8 cellular contexts compared by ENCODE assay signal in genomic region chr20:45293041-45294002, GRCh38. TPM values are rescaled to one million over a fixed set of nuclear protein-coding genes. Genes with fewer than 3 reads are reported as not detected.
DNase-seq lines count a peak whose midpoint lies in the region; ATAC-seq and TF ChIP-seq lines count a peak whose summit lies in the region.

No MANE protein-coding gene starts in this region.

- H3K27me3 Mint-ChIP-seq in natural killer cell (ENCODE audit: low read depth in 2 of 2), result peaks cover 25 to 41% of the 10 kb centered on the region in 2 donors
- H3K27me3 Mint-ChIP-seq in stimulated activated naive B cell treated with anti-CD40 and anti-IgM and Interleukin-4, amounts not matched to agents 10 μg/mL and 1 μg/mL and 100 μg/mL, for 72 hours, result peaks cover 38 to 61% of the 10 kb centered on the region in 2 donors

- no peaks in the 10 kb centered on the region for H3K9me3 Mint-ChIP-seq in natural killer cell
- no peaks in the 10 kb centered on the region for H3K9me3 Mint-ChIP-seq in stimulated activated naive B cell treated with anti-CD40 and anti-IgM and Interleukin-4, amounts not matched to agents 10 μg/mL and 1 μg/mL and 100 μg/mL, for 72 hours

- H3K9ac ChIP-seq in PC-3 (ENCODE audit: low read length), result peak overlapping the region; percentile 74

- intact Hi-C loops in PC-3 (cut with micrococcal nuclease) (loop anchor here (5.0 kb wide), 2 partner anchors 106 to 381 kb away; partner anchors contain the start of gene PABPC1L), natural killer cell (cut with micrococcal nuclease) (loop anchor here (10.0 kb wide), 2 partner anchors 61 to 609 kb away; no protein-coding TSS in a partner anchor)

- H3K79me2 ChIP-seq in PC-3 (ENCODE audit: low read length), result no peaks in the 10 kb centered on the region

- CTCF ChIA-PET in PC-3 (lab: Charles Lee), result interaction anchor here (0.5 to 2.4 kb wide), 22 partner anchors 9 to 408 kb away, joined by 3 to 22 read pairs (median 4); partner anchors contain the start of genes SYS1 and YWHAB

- no peaks in the 10 kb centered on the region for H3K9me3 ChIP-seq in PC-3 (ENCODE audit: low read length)

- peak overlapping the region; percentile 87 for H3K4me2 ChIP-seq in PC-3 (ENCODE audit: low read length)

- peak overlapping the region; percentile 70 for H3K4me3 ChIP-seq in PC-3 (ENCODE audit: low read length)

- H3K27me3 ChIP-seq in PC-3 (ENCODE audit: low read length), result no peaks in the 10 kb centered on the region

- ATAC-seq in PC-3 (peak; percentile 78), natural killer cell (peak; percentile 91 to 93 (median 93)), HG03378 (IDR thresholded peaks at IDR 0.05; ENCODE audit: unreplicated experiment) (no peak)
- ATAC-seq in stimulated activated naive B cell treated with anti-CD40 and anti-IgM and Interleukin-4, amounts not matched to agents 10 μg/mL and 1 μg/mL and 100 μg/mL, for 72 hours (replicated peaks), result peak; percentile 85 to 88

- peak; percentile 90 for TF ChIP-seq CTCF in PC-3 (conservative IDR thresholded peaks at IDR 0.05; ENCODE audit: low read depth, low read length)
- peak; percentile 83 for TF ChIP-seq CTCF in natural killer cell (IDR thresholded peaks at IDR 0.05)

- H3K4me3 Mint-ChIP-seq in natural killer cell, result peak overlapping the region; percentile 80
- peak overlapping the region; percentile 82 for H3K4me3 Mint-ChIP-seq in stimulated activated naive B cell treated with anti-CD40 and anti-IgM and Interleukin-4, amounts not matched to agents 10 μg/mL and 1 μg/mL and 100 μg/mL, for 72 hours

- no peak overlapping the region for H3K27ac ChIP-seq in PC-3 (ENCODE audit: low read length)

- DNase-seq in G401 (ENCODE audit: low spot score), result peak; percentile 34
- peak; percentile 84 for DNase-seq in HS-5 (ENCODE audit: low read depth)
- DNase-seq in PC-3, result peak; percentile 90
- DNase-seq in activated T-helper 1 cell treated with anti-CD3 and anti-CD28 coated beads, Interleukin-2, amount 50 U/mL, for 16 hours (ENCODE audit: low read depth in 1 of 2, low spot score in 1 of 2), result peak; percentile 66 to 76
- DNase-seq in fibroblast of peridontal ligament (ENCODE audit: extremely low read depth), result peak; percentile 64
- DNase-seq in natural killer cell, result peak; percentile 75
- peak; percentile 72 for DNase-seq in stimulated activated naive B cell treated with anti-CD40 and anti-IgM and Interleukin-4, amounts not matched to agents 10 μg/mL and 1 μg/mL and 100 μg/mL, for 72 hours

- H3K9me2 ChIP-seq in PC-3 (replicated peaks; ENCODE audit: low read length), result no peaks in the 10 kb centered on the region

- H4K20me1 ChIP-seq in PC-3 (ENCODE audit: low read length), result no peaks in the 10 kb centered on the region

- H3K36me3 ChIP-seq in PC-3 (ENCODE audit: low read depth, low read length), result no peaks in the 10 kb centered on the region

- H3F3A ChIP-seq in PC-3 (ENCODE audit: low read length, unreplicated experiment), result no peaks in the 10 kb centered on the region

- peaks cover 15 to 25% of the 10 kb centered on the region in 2 donors for H3K4me1 Mint-ChIP-seq in natural killer cell
- H3K4me1 Mint-ChIP-seq in stimulated activated naive B cell treated with anti-CD40 and anti-IgM and Interleukin-4, amounts not matched to agents 10 μg/mL and 1 μg/mL and 100 μg/mL, for 72 hours, result peaks cover 14 to 26% of the 10 kb centered on the region in 2 donors

- H3K4me1 ChIP-seq in PC-3 (ENCODE audit: insufficient read depth, low read length), result peaks cover 6% of the 10 kb centered on the region

- POLR2A ChIA-PET in PC-3 (lab: Charles Lee; ENCODE audit: unreplicated experiment), result interaction anchor here (0.6 kb wide), 1 partner anchor 166 kb away, joined by 3 read pairs; no protein-coding TSS in a partner anchor

- no peaks in the 10 kb centered on the region for H3K36me3 Mint-ChIP-seq in natural killer cell
- no peaks in the 10 kb centered on the region for H3K36me3 Mint-ChIP-seq in stimulated activated naive B cell treated with anti-CD40 and anti-IgM and Interleukin-4, amounts not matched to agents 10 μg/mL and 1 μg/mL and 100 μg/mL, for 72 hours

- H2AFZ ChIP-seq in PC-3 (ENCODE audit: low read length), result peak overlapping the region; percentile 90

- BruUV-seq in PC-3 (replicated peaks; lab: Mats Ljungman, UMichigan), result TSS peak; percentile 64

- in situ Hi-C loops in G401 (cut with HindIII; ENCODE audit: low sequenced_read_pairs), result no loop called here

- H3K27ac Mint-ChIP-seq in natural killer cell, result no peak overlapping the region
- peak overlapping the region; percentile 75 for H3K27ac Mint-ChIP-seq in stimulated activated naive B cell treated with anti-CD40 and anti-IgM and Interleukin-4, amounts not matched to agents 10 μg/mL and 1 μg/mL and 100 μg/mL, for 72 hours

RNA-seq across cellular contexts. Expression of gene RBPJL, which starts 13.3 kb away (rescaled TPM):
- total RNA-seq in G401 (2014; rRNA removed; shearing (Covaris generic)), result not detected in 2 replicates
- total RNA-seq in PC-3 (2014; rRNA removed) (not detected in 2 replicates), natural killer cell (not detected)

RNA-seq across cellular contexts. Expression of gene MATN4, which starts 14.8 kb away (rescaled TPM):
- total RNA-seq in G401 (2014; rRNA removed; shearing (Covaris generic)), result not detected in 2 replicates
- 0.33 TPM in 1 of 2 replicates, not detected in the other for total RNA-seq in PC-3 (2014; rRNA removed)
- not detected for total RNA-seq in natural killer cell

RNA-seq across cellular contexts. Expression of gene SLPI, which starts 39.0 kb away (rescaled TPM):
- total RNA-seq in G401 (2014; rRNA removed; shearing (Covaris generic)), result not detected in 2 replicates
- 186 and 207 TPM in 2 replicates for total RNA-seq in PC-3 (2014; rRNA removed)
- under 1 TPM in 1 of 3 donors, not detected in 2; 0.90 TPM for total RNA-seq in natural killer cell

RNA-seq across cellular contexts. Expression of gene SDC4, which starts 54.9 kb away (rescaled TPM):
- total RNA-seq in G401 (2014; rRNA removed; shearing (Covaris generic)), result 16.4 and 24.7 TPM in 2 replicates
- total RNA-seq in PC-3 (2014; rRNA removed) (134 and 167 TPM in 2 replicates), natural killer cell (1 to 10 TPM in 2 of 3 donors, under 1 TPM in 1; 0.45 to 1.8 (median 1.5) TPM)

Comparison
In these comparisons a context has a peak if more than half of its experiments do, and no peak if none do; other contexts are left out.
1. DNase-seq: peak in every context shown above with its lines; median percentile 90 in PC-3; 84 in HS-5; 75 in natural killer cell; 72 in stimulated activated naive B cell treated with anti-CD40 and anti-IgM and Interleukin-4, amounts not matched to agents 10 μg/mL and 1 μg/mL and 100 μg/mL, for 72 hours; 71 in activated T-helper 1 cell treated with anti-CD3 and anti-CD28 coated beads, Interleukin-2, amount 50 U/mL, for 16 hours; 64 in fibroblast of peridontal ligament; 34 in G401.
2. RNA of gene SLPI, which starts 39.0 kb away (total RNA-seq): 186 to 207 TPM in PC-3; not detected in G401 and 0.90 TPM in natural killer cell; every median in the first group is over 10 times any median in the second.